15 cellular contexts compared by ENCODE assay signal in the genomic region with DNA sequence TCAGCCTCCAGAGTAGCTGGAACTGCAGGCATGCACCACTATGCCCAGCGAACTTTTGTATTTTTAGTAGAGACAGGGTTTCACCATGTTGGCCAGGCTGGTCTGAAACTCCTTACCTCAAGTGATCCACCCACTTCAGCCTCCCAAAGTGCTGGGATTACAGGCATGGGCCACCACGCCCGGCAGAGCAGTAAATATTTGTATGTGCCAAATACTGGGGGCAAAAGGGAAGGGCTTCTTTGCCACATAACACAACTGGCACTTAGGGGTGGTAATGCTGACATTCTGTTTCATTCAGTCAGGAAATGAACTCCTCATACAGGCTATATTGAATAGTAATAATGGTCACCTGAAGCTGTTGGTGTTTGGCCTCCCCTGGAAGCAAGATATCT. TPM values are rescaled to one million over a fixed set of nuclear protein-coding genes. Genes with fewer than 3 reads are reported as not detected.
A peak's percentile ranks its signal among the peaks of the same experiment; 100 is the strongest.
DNase-seq lines count a peak whose midpoint lies in the region; ATAC-seq, FAIRE-seq and TF ChIP-seq lines count a peak whose summit lies in the region.
"Had no signal": no experiment of that assay in that cellular context is flagged by ENCODE, and none has a peak within 500 bp of the region (broad histone marks: within the 10 kb centered on the region; RNA-seq: fewer than 3 reads in every experiment).

No MANE protein-coding gene starts in this region.

- H2AFZ ChIP-seq in GM23338 = no peak overlapping the region

- H4K20me1 ChIP-seq in GM23338 (replicated peaks; ENCODE audit: insufficient read depth) = no peaks in the 10 kb centered on the region

- H3K4me1 Mint-ChIP-seq in GM23338 = peaks cover 30% of the 10 kb centered on the region

- WGBS in A549 (ENCODE audit: missing lambda C conversion rate) = 48% methylated on average over 3 of the region's 3 CpGs

- H3K4me1 ChIP-seq in A549 (peaks cover 37% of the 10 kb centered on the region), GM23338 (ENCODE audit: insufficient read depth) (peaks cover 8% of the 10 kb centered on the region)
- H3K4me1 ChIP-seq: thyroid gland had no signal

- H3K4me3 ChIP-seq in A549 = no peak overlapping the region
- H3K4me3 ChIP-seq in GM23338 = no peak overlapping the region
- H3K4me3 ChIP-seq: ovary, thyroid gland had no signal

- H3K9me3 ChIP-seq in A549 = no peaks in the 10 kb centered on the region
- H3K9me3 ChIP-seq: ovary, thyroid gland had no signal

- POLR2A ChIA-PET in A549 (lab: Yijun Ruan, JAX) = no interaction called here

- H3K4me2 ChIP-seq in A549 (peak overlapping the region; percentile 58), GM23338 (no peak overlapping the region)

- ATAC-seq in A549 = peak in 1 of 2 experiments; percentile 37; a peak in 3 of 6 replicates
- no peak for ATAC-seq in GM23338
- peak; percentile 47 for ATAC-seq in SK-N-SH treated with all-trans-retinoic acid at 6 μM for 48 hours
- no peak for ATAC-seq in HG03521 (IDR thresholded peaks at IDR 0.05; ENCODE audit: unreplicated experiment)
- no peak for ATAC-seq in GM19452 (IDR thresholded peaks at IDR 0.05; ENCODE audit: unreplicated experiment)

- FAIRE-seq in A549 (lab: Jason Lieb, UNC) = no peak
- FAIRE-seq in H54 (lab: Jason Lieb, UNC) = no peak
- FAIRE-seq: HTR-8/SVneo had no signal

- no peak overlapping the region for H3K4me3 Mint-ChIP-seq in GM23338
- H3K4me3 Mint-ChIP-seq: brain had no signal

- peaks cover 16% of the 10 kb centered on the region for H3K79me2 ChIP-seq in GM23338 (replicated peaks; ENCODE audit: insufficient read depth)

- DNase-seq in A549 (ENCODE audit: low read depth in 1 of 2, low spot score in 1 of 2) = no peak
- DNase-seq in GM23338 (ENCODE audit: low spot score) = no peak
- no peak for DNase-seq in epithelial cell of prostate (ENCODE audit: low read depth, low spot score)
- no peak for DNase-seq in activated effector memory CD4-positive, alpha-beta T cell treated with Interleukin-2 at 50 U/mL for 16 hours
- DNase-seq in H54 (ENCODE audit: insufficient read length, low spot score) = no peak
- DNase-seq: effector CD8-positive, alpha-beta T cell; NCI-H2171; ovary; thyroid gland had no signal

- peak overlapping the region; percentile 91 for H3K27ac Mint-ChIP-seq in GM23338

- TF ChIP-seq CTCF in A549 (IDR thresholded peaks at IDR 0.05) (no peak), GM23338 (conservative IDR thresholded peaks at IDR 0.05; ENCODE audit: low read depth in 2 of 2) (no peak)

- no peak for TF ChIP-seq RAD21 in A549 (conservative IDR thresholded peaks at IDR 0.05 in 1 of 2, IDR thresholded peaks at IDR 0.05 in 1 of 2)

- TF ChIP-seq POLR2A in A549 (IDR thresholded peaks at IDR 0.05; ENCODE audit: low read length) = no peak
- no peak for TF ChIP-seq POLR2A in H54 (IDR thresholded peaks at IDR 0.05; ENCODE audit: low read depth, low read length)

- peaks cover 27% of the 10 kb centered on the region for H3K36me3 ChIP-seq in GM23338 (ENCODE audit: insufficient read depth)
- H3K36me3 ChIP-seq: ovary had no signal

- peaks cover 10% of the 10 kb centered on the region for H3K9me2 ChIP-seq in GM23338 (ENCODE audit: insufficient read depth)

- H3K27me3 Mint-ChIP-seq in GM23338 (ENCODE audit: insufficient read depth, low read depth, poor library complexity) = peaks cover 12% of the 10 kb centered on the region

- H3K36me3 Mint-ChIP-seq in GM23338 (ENCODE audit: low read depth) = peaks cover 66% of the 10 kb centered on the region

- H3K27me3 ChIP-seq in GM23338 (ENCODE audit: insufficient read depth) = no peaks in the 10 kb centered on the region
- H3K27me3 ChIP-seq: ovary, thyroid gland had no signal

- no peak for TF ChIP-seq EP300 in A549 (IDR thresholded peaks at IDR 0.05)

- CTCF ChIA-PET in A549 (lab: Yijun Ruan, JAX) = interaction anchor here (1.0 to 18.4 kb wide), 8 partner anchors 9 to 157 kb away, joined by 3 to 637 read pairs (median 6); no protein-coding TSS in a partner anchor

- peaks cover 10% of the 10 kb centered on the region for H3K9me3 Mint-ChIP-seq in GM23338

- peak overlapping the region; percentile 63 to 85; a peak in 5 of 6 replicates for H3K27ac ChIP-seq in A549
- peak overlapping the region; percentile 90 for H3K27ac ChIP-seq in GM23338 (ENCODE audit: low read depth)
- peak overlapping the region; percentile 74 for H3K27ac ChIP-seq in epithelial cell of prostate
- H3K27ac ChIP-seq: ovary, thyroid gland had no signal

- peaks cover 8% of the 10 kb centered on the region for H3F3A ChIP-seq in GM23338 (replicated peaks; ENCODE audit: low read depth)

TF ChIP-seq in A549, 52 proteins besides CTCF, POLR2A, EP300 and RAD21:
- TF ChIP-seq KDM5A (IDR thresholded peaks at IDR 0.05) (no peak), NR3C1 (IDR thresholded peaks at IDR 0.05) (no peak), KDM1A (IDR thresholded peaks at IDR 0.05; ENCODE audit: low read depth) (no peak), NFE2L2 (conservative IDR thresholded peaks at IDR 0.05; ENCODE audit: low read length) (no peak), ESRRA (IDR thresholded peaks at IDR 0.05; ENCODE audit: borderline replicate concordance, low read length) (no peak), GATA3 (IDR thresholded peaks at IDR 0.05; ENCODE audit: borderline replicate concordance) (no peak)
- TF ChIP-seq, protein P1, sequence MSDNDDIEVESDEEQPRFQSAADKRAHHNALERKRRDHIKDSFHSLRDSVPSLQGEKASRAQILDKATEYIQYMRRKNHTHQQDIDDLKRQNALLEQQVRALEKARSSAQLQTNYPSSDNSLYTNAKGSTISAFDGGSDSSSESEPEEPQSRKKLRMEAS (IDR thresholded peaks at IDR 0.05) = no peak

TF ChIP-seq in GM23338, 12 proteins besides CTCF, POLR2A, EP300 and RAD21 (continues in another document):
- no peak for TF ChIP-seq REST (IDR thresholded peaks at IDR 0.05; ENCODE audit: unreplicated experiment)

TF ChIP-seq in SK-N-SH treated with all-trans-retinoic acid at 6 μM for 48 hours, 23 proteins besides CTCF, POLR2A, EP300 and RAD21:
- TF ChIP-seq ISL1 (CRISPR knock-in tag; IDR thresholded peaks at IDR 0.05) = no peak
- TF ChIP-seq ZC3H10 (CRISPR knock-in tag; IDR thresholded peaks at IDR 0.05) = no peak
- TF ChIP-seq, protein P2, sequence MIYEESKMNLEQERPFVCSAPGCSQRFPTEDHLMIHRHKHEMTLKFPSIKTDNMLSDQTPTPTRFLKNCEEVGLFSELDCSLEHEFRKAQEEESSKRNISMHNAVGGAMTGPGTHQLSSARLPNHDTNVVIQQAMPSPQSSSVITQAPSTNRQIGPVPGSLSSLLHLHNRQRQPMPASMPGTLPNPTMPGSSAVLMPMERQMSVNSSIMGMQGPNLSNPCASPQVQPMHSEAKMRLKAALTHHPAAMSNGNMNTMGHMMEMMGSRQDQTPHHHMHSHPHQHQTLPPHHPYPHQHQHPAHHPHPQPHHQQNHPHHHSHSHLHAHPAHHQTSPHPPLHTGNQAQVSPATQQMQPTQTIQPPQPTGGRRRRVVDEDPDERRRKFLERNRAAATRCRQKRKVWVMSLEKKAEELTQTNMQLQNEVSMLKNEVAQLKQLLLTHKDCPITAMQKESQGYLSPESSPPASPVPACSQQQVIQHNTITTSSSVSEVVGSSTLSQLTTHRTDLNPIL (CRISPR knock-in tag; IDR thresholded peaks at IDR 0.05; ENCODE audit: low read depth) = no peak
- no peak for TF ChIP-seq ZFP30 (CRISPR knock-in tag; IDR thresholded peaks at IDR 0.05)

RNA-seq across cellular contexts. Expression of gene ACSM6, which starts 41.6 kb away (rescaled TPM):
- polyA plus RNA-seq in A549 (2011; rRNA removed) (not detected in 2 replicates), A549 (2017; fragmentation: RNase III; extraction: RNeasy Plus Mini Kit Qiagen cat#74134 plus additional on column Dnase treatment) (not detected in 3 replicates), GM23338 (2016; fragmentation: Nextera tagmentation; extraction: Ambion mirVana) (0.65 and 0.90 TPM in 2 replicates)
- polyA plus RNA-seq in A549 (2012; cell fraction: cytosol; rRNA removed) = not detected in 2 replicates
- not detected in 2 replicates for polyA plus RNA-seq in A549 (2012; cell fraction: nucleus; rRNA removed)
- polyA minus RNA-seq in A549 (2011; rRNA and poly(A)+ RNA removed) = not detected in 2 replicates
- not detected in 2 replicates for total RNA-seq in GM23338 (2014; rRNA removed; shearing (Covaris generic))
- total RNA-seq: fibroblast of villous mesenchyme had no signal
- polyA plus RNA-seq: ovary had no signal

RNA-seq across cellular contexts. Expression of gene PDLIM1, which starts 55.1 kb away (rescaled TPM):
- polyA plus RNA-seq in A549 (2011; rRNA removed) (92.5 and 132 TPM in 2 replicates), A549 (2017; fragmentation: RNase III; extraction: RNeasy Plus Mini Kit Qiagen cat#74134 plus additional on column Dnase treatment) (123 to 147 TPM (median 128 TPM) in 3 replicates), GM23338 (2016; fragmentation: Nextera tagmentation; extraction: Ambion mirVana) (227 and 233 TPM in 2 replicates)
- polyA plus RNA-seq in A549 (2012; cell fraction: cytosol; rRNA removed) = 101 and 102 TPM in 2 replicates
- 58.7 and 96.7 TPM in 2 replicates for polyA plus RNA-seq in A549 (2012; cell fraction: nucleus; rRNA removed)
- polyA minus RNA-seq in A549 (2011; rRNA and poly(A)+ RNA removed) = 119 and 120 TPM in 2 replicates
- total RNA-seq in GM23338 (2014; rRNA removed; shearing (Covaris generic)) = 110 and 111 TPM in 2 replicates
